In genomic region chr12:16531623-16532022, GRCh38 we compare ENCODE assay signal across 11 cellular contexts.
A peak's percentile ranks its signal among the peaks of the same experiment; 100 is the strongest.
DNase-seq lines count a peak whose midpoint lies in the region; ATAC-seq and TF ChIP-seq lines count a peak whose summit lies in the region.
"Had no signal": no experiment of that assay in that cellular context is flagged by ENCODE, and none has a peak within 500 bp of the region (broad histone marks: within the 10 kb centered on the region; RNA-seq: fewer than 3 reads in every experiment).

No MANE protein-coding gene starts in this region.

- no peaks in the 10 kb centered on the region for H3K9me3 ChIP-seq in upper lobe of right lung
- H3K9me3 ChIP-seq: ascending aorta had no signal

- no peaks in the 10 kb centered on the region for H3K36me3 ChIP-seq in upper lobe of right lung
- H3K36me3 ChIP-seq: ascending aorta had no signal

- intact Hi-C loops in upper lobe of right lung (cut with DNase I), result no loop called here

- no peak overlapping the region for H3K27ac ChIP-seq in foreskin keratinocyte
- no peak overlapping the region for H3K27ac ChIP-seq in upper lobe of right lung
- H3K27ac ChIP-seq: ascending aorta had no signal

- H3K4me3 ChIP-seq in LNCaP clone FGC (ENCODE audit: low read depth, low read length), result no peak overlapping the region
- no peak overlapping the region for H3K4me3 ChIP-seq in upper lobe of right lung
- H3K4me3 ChIP-seq: ascending aorta had no signal

- H3K4me1 ChIP-seq in foreskin keratinocyte (no peaks in the 10 kb centered on the region), upper lobe of right lung (no peaks in the 10 kb centered on the region)
- H3K4me1 ChIP-seq: ascending aorta had no signal

- peak; percentile 57 for ATAC-seq in foreskin keratinocyte
- ATAC-seq in HG03342 (IDR thresholded peaks at IDR 0.05; ENCODE audit: unreplicated experiment), result no peak
- ATAC-seq in upper lobe of right lung, result no peak
- ATAC-seq in HG03442 (IDR thresholded peaks at IDR 0.05; ENCODE audit: unreplicated experiment), result no peak

- DNase-seq in DMS53 treated with DMSO at 0.1 percent for 48 hours (lab: John Stamatoyannopoulos, UW; ENCODE audit: unreplicated experiment) (peak; percentile 97), LNCaP clone FGC (ENCODE audit: low read depth) (peak; percentile 26), NCI-H2227 treated with DMSO at 0.1 percent for 48 hours (lab: John Stamatoyannopoulos, UW) (peak; percentile 34), foreskin keratinocyte (peak; percentile 34 to 37), upper lobe of right lung (no peak), iPS-NIHi11 (ENCODE audit: low spot score) (no peak)
- DNase-seq: activated CD8-positive, alpha-beta memory T cell treated with anti-CD3 and anti-CD28 coated beads, Interleukin-2, amount 50 U/mL, for 48 hours; naive B cell had no signal

- TF ChIP-seq CTCF in LNCaP clone FGC (IDR thresholded peaks at IDR 0.05; ENCODE audit: control insufficient read depth, extremely low read depth, insufficient read depth) (no peak), foreskin keratinocyte (conservative IDR thresholded peaks at IDR 0.05) (no peak), upper lobe of right lung (IDR thresholded peaks at IDR 0.05) (no peak)

- H3K27me3 ChIP-seq in foreskin keratinocyte (no peaks in the 10 kb centered on the region), upper lobe of right lung (no peaks in the 10 kb centered on the region)
- H3K27me3 ChIP-seq: ascending aorta had no signal

Comparison
In these comparisons a context has a peak if more than half of its experiments do, and no peak if none do; other contexts are left out.
1. DNase-seq: peak in DMS53 treated with DMSO at 0.1 percent for 48 hours (single experiment), LNCaP clone FGC (single experiment), NCI-H2227 treated with DMSO at 0.1 percent for 48 hours (single experiment) and foreskin keratinocyte (2 of 2); none in upper lobe of right lung (single experiment) and iPS-NIHi11 (single experiment).